In genomic region chr7:110804501-110804900, GRCh38 we compare ENCODE assay signal across 16 cellular contexts.
DNase-seq lines count a peak whose midpoint lies in the region; ATAC-seq and TF ChIP-seq lines count a peak whose summit lies in the region.
"Had no signal": no experiment of that assay in that cellular context is flagged by ENCODE, and none has a peak within 500 bp of the region (broad histone marks: within the 10 kb centered on the region; RNA-seq: fewer than 3 reads in every experiment).

No MANE protein-coding gene starts in this region.

- H3K4me1 Mint-ChIP-seq in endothelial cell (ENCODE audit: unreplicated experiment) (peaks cover 2% of the 10 kb centered on the region), glutamatergic neuron (ENCODE audit: low read depth, unreplicated experiment) (peaks cover 20% of the 10 kb centered on the region)
- H3K4me1 Mint-ChIP-seq: IgD-negative memory B cell had no signal

- H3K9me3 ChIP-seq in HUES6 (ENCODE audit: control insufficient read depth, insufficient read depth, low read depth, low read length), result no peaks in the 10 kb centered on the region

- no peak overlapping the region for H3K9ac ChIP-seq in HUES6 (ENCODE audit: low read length)

- TF ChIP-seq CTCF in endothelial cell (IDR thresholded peaks at IDR 0.05; ENCODE audit: unreplicated experiment), result no peak
- TF ChIP-seq CTCF in glutamatergic neuron (IDR thresholded peaks at IDR 0.05; ENCODE audit: partially characterized antibody, unreplicated experiment), result no peak

- ATAC-seq in HG03196 (IDR thresholded peaks at IDR 0.05; ENCODE audit: unreplicated experiment), result no peak
- no peak for ATAC-seq in HG02885 (IDR thresholded peaks at IDR 0.05; ENCODE audit: poor library complexity, unreplicated experiment)
- ATAC-seq: Panc1 had no signal

- no peaks in the 10 kb centered on the region for H3K27me3 ChIP-seq in HUES6 (ENCODE audit: control insufficient read depth, insufficient read depth, low read length)

- H3K4me3 Mint-ChIP-seq in endothelial cell (ENCODE audit: unreplicated experiment), result no peak overlapping the region
- H3K4me3 Mint-ChIP-seq in glutamatergic neuron (ENCODE audit: unreplicated experiment), result no peak overlapping the region
- H3K4me3 Mint-ChIP-seq: IgD-negative memory B cell had no signal

- H3K36me3 Mint-ChIP-seq in endothelial cell (ENCODE audit: low read depth, unreplicated experiment) (no peaks in the 10 kb centered on the region), glutamatergic neuron (ENCODE audit: unreplicated experiment) (no peaks in the 10 kb centered on the region)
- H3K36me3 Mint-ChIP-seq: IgD-negative memory B cell had no signal

- H3K4me3 ChIP-seq in HUES6 (ENCODE audit: low read depth, low read length), result peak overlapping the region; percentile 19; the same call in 1 of the 2 replicates

- DNase-seq in endothelial cell (ENCODE audit: low spot score) (peak; percentile 26), islet precursor cell (peak; percentile 58), glutamatergic neuron (no peak), putamen (ENCODE audit: low spot score) (no peak)
- DNase-seq: COR-L47, DMS79, Kasumi-1, MM.1S, NCI-H1092 treated with DMSO at 0.1 percent for 48 hours, NCI-H2227 treated with DMSO at 0.1 percent for 48 hours, NCI-H524 had no signal

- no peak overlapping the region for H3K27ac ChIP-seq in HUES6 (ENCODE audit: low read depth, low read length)

- peaks cover 3% of the 10 kb centered on the region; the same call in 1 of the 2 replicates for H3K4me1 ChIP-seq in HUES6 (ENCODE audit: control insufficient read depth, insufficient read depth, low read length)

- peak overlapping the region; percentile 64 for H3K27ac Mint-ChIP-seq in endothelial cell (ENCODE audit: unreplicated experiment)
- H3K27ac Mint-ChIP-seq in glutamatergic neuron (ENCODE audit: unreplicated experiment), result no peak overlapping the region
- H3K27ac Mint-ChIP-seq: IgD-negative memory B cell had no signal

- H3K9me3 Mint-ChIP-seq in endothelial cell (ENCODE audit: unreplicated experiment), result no peaks in the 10 kb centered on the region
- H3K9me3 Mint-ChIP-seq in glutamatergic neuron (ENCODE audit: unreplicated experiment), result peaks cover 4% of the 10 kb centered on the region
- H3K9me3 Mint-ChIP-seq: IgD-negative memory B cell had no signal

- H3K36me3 ChIP-seq in HUES6 (ENCODE audit: control insufficient read depth, insufficient read depth, low read length), result no peaks in the 10 kb centered on the region

- H3K27me3 Mint-ChIP-seq in endothelial cell (ENCODE audit: unreplicated experiment) (no peaks in the 10 kb centered on the region), glutamatergic neuron (ENCODE audit: unreplicated experiment) (peaks cover 3% of the 10 kb centered on the region)
- H3K27me3 Mint-ChIP-seq: IgD-negative memory B cell had no signal

Comparison
In these comparisons a context has a peak if more than half of its experiments do, and no peak if none do; other contexts are left out.
1. DNase-seq: peak in endothelial cell (single experiment) and islet precursor cell (single experiment); none in glutamatergic neuron (single experiment) and putamen (single experiment).